Comparison of ENCODE assay signal across 9 cellular contexts in the genomic region with DNA sequence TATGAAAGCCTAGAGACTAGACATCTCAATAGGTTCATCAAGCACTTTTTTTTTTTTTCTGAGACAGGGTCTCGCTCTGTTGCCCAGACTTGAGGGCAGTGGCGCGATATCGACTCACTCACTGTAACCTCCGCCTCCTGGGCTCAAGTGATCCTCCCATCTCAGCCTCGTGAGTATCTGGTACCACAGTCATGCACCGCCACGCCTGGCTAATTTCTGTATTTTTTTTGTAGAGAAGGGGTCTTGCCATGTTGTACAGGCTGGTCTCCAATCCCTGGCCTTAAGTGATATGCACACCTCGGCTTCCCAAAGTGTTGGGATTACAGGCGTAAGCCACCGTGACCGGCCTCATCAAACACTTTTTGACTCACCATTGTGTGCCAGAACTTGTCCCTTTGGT. TPM values are rescaled to one million over a fixed set of nuclear protein-coding genes. Genes with fewer than 3 reads are reported as not detected.
DNase-seq lines count a peak whose midpoint lies in the region; FAIRE-seq and TF ChIP-seq lines count a peak whose summit lies in the region.
"Had no signal": no experiment of that assay in that cellular context is flagged by ENCODE, and none has a peak within 500 bp of the region (broad histone marks: within the 10 kb centered on the region; RNA-seq: fewer than 3 reads in every experiment).

No MANE protein-coding gene starts in this region.

- H4K20me1 ChIP-seq in MM.1S (ENCODE audit: insufficient read depth, low read length), result no peaks in the 10 kb centered on the region

- peak overlapping the region; percentile 92 for H2AFZ ChIP-seq in MM.1S (ENCODE audit: low read length)

- WGBS in ectodermal cell, 2 experiments, result 86 to 89% methylated on average over 12 of the region's 12 CpGs

- H3K4me3 Mint-ChIP-seq in osteocyte (ENCODE audit: unreplicated experiment), result peak overlapping the region; percentile 99

- H3K4me3 ChIP-seq in MM.1S (ENCODE audit: low read length) (peak overlapping the region; percentile 84), ectodermal cell (ENCODE audit: insufficient read depth, low read depth, low read length) (peak overlapping the region; percentile 95)

- H3K36me3 ChIP-seq in MM.1S (replicated peaks; ENCODE audit: insufficient read depth, low read length) (peaks cover 12% of the 10 kb centered on the region; the same call in 1 of the 2 replicates), ectodermal cell (ENCODE audit: control insufficient read depth, insufficient read depth, low read length) (peaks cover 10% of the 10 kb centered on the region)

- no peak for TF ChIP-seq POLR2A in GM12891 (IDR thresholded peaks at IDR 0.05; ENCODE audit: low read depth, low read length)

- H3K27me3 Mint-ChIP-seq in osteocyte (ENCODE audit: unreplicated experiment), result peaks cover 5% of the 10 kb centered on the region

- H3K4me1 Mint-ChIP-seq in osteocyte (ENCODE audit: unreplicated experiment), result peaks cover 18% of the 10 kb centered on the region

- peak overlapping the region; percentile 68 for H3K9ac ChIP-seq in MM.1S (ENCODE audit: low read length)

- no peak for FAIRE-seq in GM12891 (lab: Jason Lieb, UNC)

- H3F3A ChIP-seq in MM.1S (ENCODE audit: insufficient read depth, low read length), result peaks cover 12% of the 10 kb centered on the region

- H3K4me1 ChIP-seq in MM.1S (ENCODE audit: low read length) (peaks cover 12% of the 10 kb centered on the region), ectodermal cell (ENCODE audit: control insufficient read depth, insufficient read depth, low read length) (peaks cover 4% of the 10 kb centered on the region)

- no peaks in the 10 kb centered on the region for H3K9me3 ChIP-seq in MM.1S (replicated peaks; ENCODE audit: insufficient read depth, low read length)
- no peaks in the 10 kb centered on the region for H3K9me3 ChIP-seq in ectodermal cell (ENCODE audit: control insufficient read depth, low read length)

- H3K9me2 ChIP-seq in MM.1S (replicated peaks; ENCODE audit: insufficient read depth, low read length), result no peaks in the 10 kb centered on the region

- H3K27ac ChIP-seq in MM.1S (ENCODE audit: low read length) (no peak overlapping the region; the same call in 1 of the 2 replicates), ectodermal cell (ENCODE audit: insufficient read depth, low read depth, low read length, poor library complexity, severe bottlenecking) (no peak overlapping the region)

- TF ChIP-seq CTCF in MM.1S (IDR thresholded peaks at IDR 0.05; ENCODE audit: low read length) (no peak), osteocyte (IDR thresholded peaks at IDR 0.05) (no peak)

- no peaks in the 10 kb centered on the region for H3K9me3 Mint-ChIP-seq in osteocyte (ENCODE audit: unreplicated experiment)

- DNase-seq in GM12891 (ENCODE audit: insufficient read length, low spot score), result no peak
- DNase-seq in MM.1S, result peak; percentile 45
- no peak for DNase-seq in osteocyte (ENCODE audit: extremely low spot score, unreplicated experiment)
- DNase-seq in activated gamma-delta T cell (lab: John Stamatoyannopoulos, UW), result no peak
- no peak for DNase-seq in hepatic stellate cell (ENCODE audit: low spot score)
- no peak for DNase-seq in SW 1271 (lab: John Stamatoyannopoulos, UW)
- DNase-seq in NCI-H774 (lab: John Stamatoyannopoulos, UW), result no peak

- H3K79me2 ChIP-seq in MM.1S (ENCODE audit: low read length), result peaks cover 48% of the 10 kb centered on the region

- H3K27me3 ChIP-seq in MM.1S (replicated peaks; ENCODE audit: insufficient read depth, low read length) (0 out of 2 replicates have a peak, but pooled peaks cover 3% of the 10 kb centered on the region), ectodermal cell (ENCODE audit: control insufficient read depth, insufficient read depth, low read length, poor library complexity, severe bottlenecking) (no peaks in the 10 kb centered on the region)

- peak overlapping the region; percentile 91 for H3K27ac Mint-ChIP-seq in osteocyte (ENCODE audit: unreplicated experiment)

- peak overlapping the region; percentile 86 for H3K4me2 ChIP-seq in MM.1S (ENCODE audit: low read depth, low read length)

- H3K36me3 Mint-ChIP-seq in osteocyte (ENCODE audit: unreplicated experiment), result peaks cover 3% of the 10 kb centered on the region

TF ChIP-seq in GM12891, 5 proteins besides CTCF, POLR2A, EP300 and RAD21:
- no peak for TF ChIP-seq TAF1 (IDR thresholded peaks at IDR 0.05; ENCODE audit: low read depth, low read length)
- TF ChIP-seq PAX5 (IDR thresholded peaks at IDR 0.05; ENCODE audit: insufficient read depth, low read length, severe bottlenecking), result peak; percentile 24
- no peak for TF ChIP-seq POLR2AphosphoS5 (IDR thresholded peaks at IDR 0.05; ENCODE audit: low read depth, low read length)
- no peak for TF ChIP-seq POU2F2 (IDR thresholded peaks at IDR 0.05; ENCODE audit: low read depth, low read length)
- TF ChIP-seq SPI1 (IDR thresholded peaks at IDR 0.05; ENCODE audit: low read depth, low read length), result no peak

RNA-seq across cellular contexts. Expression of a gene that starts 0.6 kb away (rescaled TPM):
- 33.6 TPM for polyA plus RNA-seq in GM12891 (2012; ENCODE audit: low read depth, missing spikeins)
- polyA plus RNA-seq in ectodermal cell (2013, experiment 1 of 4), result 37.3 TPM
- 35.8 TPM for polyA plus RNA-seq in ectodermal cell (2013, experiment 2 of 4)
- 22.4 TPM for polyA plus RNA-seq in ectodermal cell (2013, experiment 3 of 4)
- 23.3 TPM for polyA plus RNA-seq in ectodermal cell (2013, experiment 4 of 4)
- 17.2 and 20.6 TPM in 2 replicates for total RNA-seq in osteocyte

RNA-seq across cellular contexts. Expression of a gene that starts 10.3 kb away (rescaled TPM):
- polyA plus RNA-seq in GM12891 (2012; ENCODE audit: low read depth, missing spikeins), result 60.1 TPM
- 55.8 TPM for polyA plus RNA-seq in ectodermal cell (2013, experiment 1 of 4)
- 57.2 TPM for polyA plus RNA-seq in ectodermal cell (2013, experiment 2 of 4)
- polyA plus RNA-seq in ectodermal cell (2013, experiment 3 of 4), result 53.3 TPM
- 58.4 TPM for polyA plus RNA-seq in ectodermal cell (2013, experiment 4 of 4)
- 59.2 and 63.4 TPM in 2 replicates for total RNA-seq in osteocyte

RNA-seq across cellular contexts. Expression of a gene that starts 17.3 kb away (rescaled TPM):
- not detected for polyA plus RNA-seq in GM12891 (2012; ENCODE audit: low read depth, missing spikeins)
- polyA plus RNA-seq in ectodermal cell (2013, experiment 1 of 4), result 0.50 TPM
- 0.91 TPM for polyA plus RNA-seq in ectodermal cell (2013, experiment 2 of 4)
- 0.91 TPM for polyA plus RNA-seq in ectodermal cell (2013, experiment 3 of 4)
- 0.77 TPM for polyA plus RNA-seq in ectodermal cell (2013, experiment 4 of 4)
- total RNA-seq in osteocyte, result 0.35 TPM in 1 of 2 replicates, not detected in the other
- total RNA-seq: SK-MEL-5 had no signal

RNA-seq across cellular contexts. Expression of a gene that starts 22.4 kb away (rescaled TPM):
- polyA plus RNA-seq in GM12891 (2012; ENCODE audit: low read depth, missing spikeins), result 3.5 TPM
- polyA plus RNA-seq in ectodermal cell (2013, experiment 1 of 4), result not detected
- polyA plus RNA-seq in ectodermal cell (2013, experiment 2 of 4), result not detected
- polyA plus RNA-seq in ectodermal cell (2013, experiment 3 of 4), result not detected
- not detected for polyA plus RNA-seq in ectodermal cell (2013, experiment 4 of 4)
- not detected in 2 replicates for total RNA-seq in osteocyte
- total RNA-seq: SK-MEL-5 had no signal

RNA-seq across cellular contexts. Expression of a gene that starts 29.5 kb away (rescaled TPM):
- polyA plus RNA-seq in GM12891 (2012; ENCODE audit: low read depth, missing spikeins), result 5.1 TPM
- 25.4 TPM for polyA plus RNA-seq in ectodermal cell (2013, experiment 1 of 4)
- 23.0 TPM for polyA plus RNA-seq in ectodermal cell (2013, experiment 2 of 4)
- polyA plus RNA-seq in ectodermal cell (2013, experiment 3 of 4), result 21.1 TPM
- polyA plus RNA-seq in ectodermal cell (2013, experiment 4 of 4), result 23.3 TPM
- total RNA-seq in osteocyte, result 8.6 and 9.8 TPM in 2 replicates
